Comparison of ENCODE assay signal across 1 cellular context in the genomic region with DNA sequence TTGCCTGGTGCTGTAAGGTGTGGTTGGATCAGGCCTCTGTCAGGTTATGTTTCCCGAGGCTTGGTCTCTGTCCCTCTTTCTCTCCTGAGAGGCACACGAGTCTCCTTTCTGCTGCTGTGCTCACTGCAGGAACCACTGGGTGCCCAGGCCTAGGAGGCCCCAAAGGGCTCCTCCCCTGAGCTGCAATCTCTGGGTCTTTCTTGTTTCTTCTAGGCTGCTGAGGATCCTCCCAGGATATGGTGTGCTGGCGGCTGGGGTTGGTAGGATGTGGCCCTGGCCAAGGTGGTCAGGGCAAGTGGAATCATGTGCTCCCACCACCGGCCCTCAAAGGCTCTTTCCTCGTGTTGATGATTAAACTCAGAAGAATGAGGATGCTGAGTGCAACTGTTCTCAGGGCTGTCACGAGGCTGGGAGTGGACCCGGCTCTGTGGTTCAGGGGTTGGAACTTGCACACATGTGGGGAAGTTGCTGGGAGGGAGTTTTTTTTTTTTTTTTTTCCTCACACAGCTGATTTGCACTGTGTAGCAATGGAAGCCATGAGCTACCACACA.
TF ChIP-seq lines count a peak whose summit lies in the region.

No MANE protein-coding gene starts in this region.

TF ChIP-seq in A549, 52 proteins besides CTCF, POLR2A, EP300 and RAD21 (continued from another document):
- TF ChIP-seq, protein P1, sequence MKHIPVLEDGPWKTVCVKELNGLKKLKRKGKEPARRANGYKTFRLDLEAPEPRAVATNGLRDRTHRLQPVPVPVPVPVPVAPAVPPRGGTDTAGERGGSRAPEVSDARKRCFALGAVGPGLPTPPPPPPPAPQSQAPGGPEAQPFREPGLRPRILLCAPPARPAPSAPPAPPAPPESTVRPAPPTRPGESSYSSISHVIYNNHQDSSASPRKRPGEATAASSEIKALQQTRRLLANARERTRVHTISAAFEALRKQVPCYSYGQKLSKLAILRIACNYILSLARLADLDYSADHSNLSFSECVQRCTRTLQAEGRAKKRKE (CRISPR knock-in tag; IDR thresholded peaks at IDR 0.05; ENCODE audit: low read depth) = peak; percentile 30; the same call in 1 of the 2 replicates
- TF ChIP-seq JUNB (IDR thresholded peaks at IDR 0.05) (0 out of 2 replicates have a peak, but pooled peaks have one; percentile 43), MAFK (IDR thresholded peaks at IDR 0.05; ENCODE audit: partially characterized antibody) (peak; percentile 14), CBX2 (IDR thresholded peaks at IDR 0.05; ENCODE audit: borderline replicate concordance, low read depth) (no peak), FOXS1 (CRISPR knock-in tag; IDR thresholded peaks at IDR 0.05) (no peak), CBX8 (IDR thresholded peaks at IDR 0.05) (no peak), KDM5A (IDR thresholded peaks at IDR 0.05) (no peak), TP53 (CRISPR knock-in tag; IDR thresholded peaks at IDR 0.05) (no peak)
- TF ChIP-seq, protein P2, sequence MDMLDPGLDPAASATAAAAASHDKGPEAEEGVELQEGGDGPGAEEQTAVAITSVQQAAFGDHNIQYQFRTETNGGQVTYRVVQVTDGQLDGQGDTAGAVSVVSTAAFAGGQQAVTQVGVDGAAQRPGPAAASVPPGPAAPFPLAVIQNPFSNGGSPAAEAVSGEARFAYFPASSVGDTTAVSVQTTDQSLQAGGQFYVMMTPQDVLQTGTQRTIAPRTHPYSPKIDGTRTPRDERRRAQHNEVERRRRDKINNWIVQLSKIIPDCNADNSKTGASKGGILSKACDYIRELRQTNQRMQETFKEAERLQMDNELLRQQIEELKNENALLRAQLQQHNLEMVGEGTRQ (IDR thresholded peaks at IDR 0.05) = peak; percentile 58
TF ChIP-seq in A549: peak in this region for 12.
